ENCODE assay signal across 24 cellular contexts in the genomic region with DNA sequence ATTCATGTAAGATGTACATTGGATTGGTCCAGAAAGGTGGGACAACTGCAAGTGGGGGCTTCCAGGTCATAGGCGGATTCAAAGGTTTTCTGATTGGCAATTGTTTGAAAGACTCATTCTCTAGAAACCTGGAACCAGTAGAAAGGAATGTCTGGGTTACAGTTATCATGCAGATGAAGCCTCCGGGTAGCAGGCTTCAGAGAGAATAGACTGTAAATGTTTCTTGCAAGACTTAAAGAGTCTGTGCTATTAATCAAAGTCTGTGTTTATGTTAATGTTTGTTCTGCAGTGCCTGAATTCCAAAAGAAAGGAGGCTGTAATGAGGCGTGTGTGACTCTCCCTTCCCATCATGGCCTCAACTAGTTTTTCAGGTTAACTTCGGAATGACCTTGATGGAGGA. TPM values are rescaled to one million over a fixed set of nuclear protein-coding genes. Genes with fewer than 3 reads are reported as not detected.
DNase-seq lines count a peak whose midpoint lies in the region; ATAC-seq lines count a peak whose summit lies in the region.
"Had no signal": no experiment of that assay in that cellular context is flagged by ENCODE, and none has a peak within 500 bp of the region (broad histone marks: within the 10 kb centered on the region; RNA-seq: fewer than 3 reads in every experiment).

No MANE protein-coding gene starts in this region.

- H3K36me3 ChIP-seq in HAP-1 (replicated peaks): no peaks in the 10 kb centered on the region
- H3K36me3 ChIP-seq in iPS DF 6.9 (ENCODE audit: control insufficient read depth, insufficient read depth, low read length): no peaks in the 10 kb centered on the region; the same call in 1 of the 2 replicates
- no peaks in the 10 kb centered on the region for H3K36me3 ChIP-seq in trophoblast cell (ENCODE audit: control insufficient read depth in 1 of 2, insufficient read depth in 2 of 2, low read length in 2 of 2)
- H3K36me3 ChIP-seq: BLaER1 had no signal

- no CpG with 5 or more reads among the region's 4 CpGs for WGBS in iPS DF 6.9 (ENCODE audit: insufficient coverage, insufficient read length)
- no CpG with 5 or more reads among the region's 4 CpGs for WGBS in trophoblast cell (ENCODE audit: extremely low coverage, insufficient coverage, insufficient read length)

- in situ Hi-C loops in HAP-1 (cut with MboI; ENCODE audit: low sequenced_read_pairs): no loop called here

- no peaks in the 10 kb centered on the region for H3K36me3 Mint-ChIP-seq in activated T-cell treated with anti-CD3 and anti-CD28 coated beads, Interleukin-2, amount 50 U/mL, for 4 hours (ENCODE audit: insufficient read depth)
- H3K36me3 Mint-ChIP-seq: CD8-positive, alpha-beta T cell had no signal

- H2BK12ac ChIP-seq in trophoblast cell (ENCODE audit: low read length): no peak overlapping the region

- H2BK5ac ChIP-seq in trophoblast cell (ENCODE audit: low read depth, low read length, poor library complexity): no peak overlapping the region

- no peaks in the 10 kb centered on the region for H3K79me1 ChIP-seq in trophoblast cell (ENCODE audit: low read length)

- no peaks in the 10 kb centered on the region for H3K4me1 Mint-ChIP-seq in activated T-cell treated with anti-CD3 and anti-CD28 coated beads, Interleukin-2, amount 50 U/mL, for 4 hours (ENCODE audit: low read depth)

- H3K18ac ChIP-seq in trophoblast cell (ENCODE audit: low read length): no peak overlapping the region

- H2AK5ac ChIP-seq in trophoblast cell (ENCODE audit: low read length): no peak overlapping the region

- DNase-seq in HAP-1 (ENCODE audit: low spot score in 2 of 2): peak; percentile 38 to 89
- peak; percentile 5 for DNase-seq in astrocyte of the hippocampus (ENCODE audit: low read depth, low spot score)
- peak; percentile 48 for DNase-seq in iPS DF 6.9 (ENCODE audit: low read depth, low spot score)
- peak; percentile 21 to 35 for DNase-seq in trophoblast cell
- no peak for DNase-seq in Ammon's horn (ENCODE audit: low spot score)
- no peak for DNase-seq in activated T-cell treated with anti-CD3 and anti-CD28 coated beads, Interleukin-2, amount 50 U/mL, for 4 hours
- DNase-seq: Calu3; CD8-positive, alpha-beta T cell; DMS53; EL; KBM-7; NCI-H1105; NCI-H1694; NCI-H510A treated with DMSO at 0.1 percent for 48 hours; NCI-H82; RPMI8226; SHP77 treated with DMSO at 0.1 percent for 48 hours; SK-N-SH had no signal

- no peak overlapping the region for H4K8ac ChIP-seq in trophoblast cell (ENCODE audit: low read depth, low read length)

- no peak overlapping the region for H4K12ac ChIP-seq in trophoblast cell (ENCODE audit: low read depth, low read length)

- H3K14ac ChIP-seq in trophoblast cell (ENCODE audit: low read length): no peak overlapping the region

- H3K27me3 Mint-ChIP-seq in activated T-cell treated with anti-CD3 and anti-CD28 coated beads, Interleukin-2, amount 50 U/mL, for 4 hours (ENCODE audit: low read depth): no peaks in the 10 kb centered on the region

- H2BK120ac ChIP-seq in trophoblast cell (ENCODE audit: insufficient read depth, low read length, poor library complexity): no peak overlapping the region

- no peaks in the 10 kb centered on the region for H3K79me2 ChIP-seq in trophoblast cell (ENCODE audit: control insufficient read depth, insufficient read depth, low read length, poor library complexity)

- no peak overlapping the region for H3K9ac ChIP-seq in trophoblast cell (ENCODE audit: low read length)
- H3K9ac ChIP-seq: BLaER1, SK-N-SH had no signal

- H3K4me1 ChIP-seq in HAP-1 (peaks cover 10% of the 10 kb centered on the region), iPS DF 6.9 (ENCODE audit: control insufficient read depth, insufficient read depth, low read length) (no peaks in the 10 kb centered on the region; the same call in 1 of the 2 replicates), trophoblast cell (ENCODE audit: control insufficient read depth in 1 of 2, insufficient read depth in 2 of 2, low read length in 2 of 2) (peaks cover 0 to 2% of the 10 kb centered on the region in 2 experiments)
- H3K4me1 ChIP-seq: A549, BLaER1 had no signal

- peaks cover 12% of the 10 kb centered on the region for H3K9me3 Mint-ChIP-seq in activated T-cell treated with anti-CD3 and anti-CD28 coated beads, Interleukin-2, amount 50 U/mL, for 4 hours

- no peak overlapping the region for H4K91ac ChIP-seq in trophoblast cell (ENCODE audit: low read depth, low read length)

- no peak overlapping the region for H2AFZ ChIP-seq in trophoblast cell (ENCODE audit: insufficient read depth, low read length, poor library complexity)

- H3K9me3 ChIP-seq in HAP-1: no peaks in the 10 kb centered on the region
- no peaks in the 10 kb centered on the region for H3K9me3 ChIP-seq in iPS DF 6.9 (ENCODE audit: control insufficient read depth, insufficient read depth, low read length)
- no peaks in the 10 kb centered on the region for H3K9me3 ChIP-seq in trophoblast cell (ENCODE audit: insufficient read depth, low read depth, low read length)
- H3K9me3 ChIP-seq: A549, BLaER1, SK-N-SH had no signal

- peak overlapping the region; percentile 51 for H3K27ac ChIP-seq in iPS DF 6.9 (ENCODE audit: low read length)
- no peak overlapping the region for H3K27ac ChIP-seq in trophoblast cell (ENCODE audit: low read depth, low read length)
- H3K27ac ChIP-seq: A549, BLaER1 had no signal

- H3K4ac ChIP-seq in trophoblast cell (ENCODE audit: low read depth, low read length): no peak overlapping the region

- H3K4me3 ChIP-seq in HAP-1: no peak overlapping the region
- H3K4me3 ChIP-seq in iPS DF 6.9 (ENCODE audit: low read length): no peak overlapping the region
- H3K4me3 ChIP-seq in trophoblast cell (ENCODE audit: low read depth, low read length): no peak overlapping the region
- H3K4me3 ChIP-seq: A549, BLaER1 had no signal

- H3K4me2 ChIP-seq in trophoblast cell (ENCODE audit: low read length): no peak overlapping the region
- H3K4me2 ChIP-seq: A549, BLaER1, SK-N-SH had no signal

- H3K23ac ChIP-seq in trophoblast cell (ENCODE audit: low read length): no peak overlapping the region

- H3K4me3 Mint-ChIP-seq in activated T-cell treated with anti-CD3 and anti-CD28 coated beads, Interleukin-2, amount 50 U/mL, for 4 hours: no peak overlapping the region
- H3K4me3 Mint-ChIP-seq: CD8-positive, alpha-beta T cell had no signal

- H3K27me3 ChIP-seq in HAP-1 (ENCODE audit: low read depth) (no peaks in the 10 kb centered on the region; the same call in 1 of the 2 replicates), iPS DF 6.9 (ENCODE audit: control insufficient read depth, insufficient read depth, low read length) (no peaks in the 10 kb centered on the region), trophoblast cell (ENCODE audit: insufficient read depth, low read length) (no peaks in the 10 kb centered on the region)
- H3K27me3 ChIP-seq: BLaER1 had no signal

- no peak for ATAC-seq in GM21390 (IDR thresholded peaks at IDR 0.05; ENCODE audit: unreplicated experiment)
- ATAC-seq in activated T-cell treated with anti-CD3 and anti-CD28 coated beads, Interleukin-2, amount 50 U/mL, for 4 hours: no peak
- ATAC-seq in HG03469 (IDR thresholded peaks at IDR 0.05; ENCODE audit: unreplicated experiment): no peak
- ATAC-seq: A549; CD8-positive, alpha-beta T cell; HepG2; PC-3 had no signal

RNA-seq across cellular contexts. Expression of a gene that starts 43.9 kb away (rescaled TPM):
- polyA plus RNA-seq in trophoblast cell (2013): not detected in 2 replicates
- 1 to 10 TPM in 2 of 3 donors, under 1 TPM in 1; 0.58 to 1.4 (median 1.1) TPM for total RNA-seq in activated T-cell treated with anti-CD3 and anti-CD28 coated beads, Interleukin-2, amount 50 U/mL, for 4 hours
- total RNA-seq: CD8-positive, alpha-beta T cell; PC-3 had no signal
- polyA plus RNA-seq: A549, SK-N-SH had no signal

Comparison
In these comparisons a context has a peak if more than half of its experiments do, and no peak if none do; other contexts are left out.
1. DNase-seq: peak in HAP-1 (2 of 2), astrocyte of the hippocampus (single experiment), iPS DF 6.9 (single experiment) and trophoblast cell (2 of 2); none in Ammon's horn (single experiment) and activated T-cell treated with anti-CD3 and anti-CD28 coated beads, Interleukin-2, amount 50 U/mL, for 4 hours (single experiment).